ENCODE assay signal across 1 cellular context in the genomic region with DNA sequence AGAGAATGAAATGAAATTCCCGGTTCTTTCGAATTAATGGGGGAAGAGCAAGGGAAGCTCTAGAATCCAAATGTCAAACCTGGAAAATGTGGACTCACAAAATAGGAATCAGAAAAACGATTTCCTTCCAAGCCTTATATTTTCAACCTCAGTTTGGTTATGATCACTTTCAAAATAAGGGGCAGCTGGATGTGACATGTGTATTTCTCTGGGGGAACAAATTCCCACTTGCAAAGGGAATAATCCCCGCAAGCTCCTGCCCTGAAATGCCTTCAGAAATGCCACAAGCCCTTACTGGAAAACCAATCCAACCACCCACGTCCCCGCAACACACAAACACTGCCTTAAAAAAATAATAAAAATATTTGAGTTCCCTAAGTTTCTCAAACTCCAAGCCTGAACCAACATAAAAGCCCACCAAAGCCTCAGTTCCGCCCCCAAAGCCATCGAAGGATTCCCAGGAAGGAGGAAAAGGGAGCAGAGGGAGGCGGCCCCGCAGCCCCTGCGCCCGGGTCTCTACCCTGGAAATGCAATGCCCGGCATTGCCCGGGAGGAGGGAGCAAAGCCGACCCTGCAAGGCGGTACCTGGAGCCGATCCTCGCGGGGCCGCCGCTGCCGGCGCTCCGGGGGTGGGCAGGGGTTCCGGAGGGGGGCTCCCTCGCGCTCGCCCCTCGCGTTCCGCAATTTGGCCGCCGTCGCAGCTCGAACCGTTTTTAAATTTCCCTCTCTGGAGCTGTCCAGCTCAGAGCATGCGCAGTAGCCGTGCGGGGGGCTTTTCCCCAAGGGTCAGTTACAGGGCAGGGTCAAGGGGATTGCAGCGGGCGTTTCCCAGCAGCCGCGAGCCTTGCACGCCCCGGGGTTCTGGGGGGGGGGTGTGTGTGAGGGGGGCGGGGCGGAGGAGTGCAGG.
TF ChIP-seq lines count a peak whose summit lies in the region.

FOXN4 (minus strand) TSS at position 751 of the 907 bp plus-strand sequence. CDS start 963 bp downstream, outside the sequence.

TF ChIP-seq in WTC11, 78 proteins besides CTCF, POLR2A, EP300 and RAD21 (continued from another document):
- TF ChIP-seq, protein P1, sequence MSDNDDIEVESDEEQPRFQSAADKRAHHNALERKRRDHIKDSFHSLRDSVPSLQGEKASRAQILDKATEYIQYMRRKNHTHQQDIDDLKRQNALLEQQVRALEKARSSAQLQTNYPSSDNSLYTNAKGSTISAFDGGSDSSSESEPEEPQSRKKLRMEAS (CRISPR knock-in tag; IDR thresholded peaks at IDR 0.05): peak; percentile 56; the same call in 1 of the 2 replicates
- TF ChIP-seq ZNF121 (CRISPR knock-in tag; IDR thresholded peaks at IDR 0.05): no peak
- TF ChIP-seq FOXK1 (CRISPR knock-in tag; IDR thresholded peaks at IDR 0.05): 0 out of 2 replicates have a peak, but pooled peaks have one; percentile 21
TF ChIP-seq in WTC11: peak in this region for 8.
